Comparison of ENCODE assay signal across 1 cellular context in the genomic region with DNA sequence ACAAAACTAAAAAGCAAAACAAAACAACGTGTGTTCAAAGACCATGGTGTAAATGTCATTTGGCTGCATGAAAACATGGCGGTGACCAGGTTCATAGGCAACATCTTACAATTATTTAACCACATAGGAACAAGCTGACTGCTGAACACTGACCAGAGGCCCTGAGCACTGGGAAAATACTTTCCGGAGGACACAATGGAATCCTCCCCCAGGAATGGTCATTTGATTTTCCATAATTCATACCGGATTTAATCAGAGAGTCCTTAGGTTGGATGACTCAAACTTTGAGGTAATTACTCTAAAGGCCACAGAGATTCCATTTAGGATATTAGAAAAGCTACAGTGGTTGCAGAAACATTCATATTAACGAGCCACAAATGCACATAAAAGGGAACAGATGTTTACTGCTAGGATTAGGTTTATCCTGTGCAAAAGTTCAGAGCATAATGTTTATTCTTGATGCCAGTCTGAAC.
A peak's percentile ranks its signal among the peaks of the same experiment; 100 is the strongest.
TF ChIP-seq lines count a peak whose summit lies in the region.

No MANE protein-coding gene starts in this region.

TF ChIP-seq in SK-N-SH, 30 proteins besides CTCF, POLR2A, EP300 and RAD21 (continued from another document):
- TF ChIP-seq MXI1 (IDR thresholded peaks at IDR 0.05; ENCODE audit: low read depth, low read length) (peak; percentile 56), RCOR1 (IDR thresholded peaks at IDR 0.05; ENCODE audit: low read length) (peak; percentile 72), ELF1 (IDR thresholded peaks at IDR 0.05) (no peak), JUND (IDR thresholded peaks at IDR 0.05) (peak; percentile 82), NRF1 (IDR thresholded peaks at IDR 0.05; ENCODE audit: low read depth, low read length) (no peak), CHD2 (IDR thresholded peaks at IDR 0.05; ENCODE audit: low read length, partially characterized antibody) (peak; percentile 56), RXRA (IDR thresholded peaks at IDR 0.05; ENCODE audit: borderline replicate concordance, low read depth) (peak; percentile 68), TEAD4 (IDR thresholded peaks at IDR 0.05; ENCODE audit: borderline replicate concordance, insufficient read depth) (peak; percentile 90), SMC3 (IDR thresholded peaks at IDR 0.05; ENCODE audit: low read depth, low read length) (no peak)
- TF ChIP-seq, protein P1, sequence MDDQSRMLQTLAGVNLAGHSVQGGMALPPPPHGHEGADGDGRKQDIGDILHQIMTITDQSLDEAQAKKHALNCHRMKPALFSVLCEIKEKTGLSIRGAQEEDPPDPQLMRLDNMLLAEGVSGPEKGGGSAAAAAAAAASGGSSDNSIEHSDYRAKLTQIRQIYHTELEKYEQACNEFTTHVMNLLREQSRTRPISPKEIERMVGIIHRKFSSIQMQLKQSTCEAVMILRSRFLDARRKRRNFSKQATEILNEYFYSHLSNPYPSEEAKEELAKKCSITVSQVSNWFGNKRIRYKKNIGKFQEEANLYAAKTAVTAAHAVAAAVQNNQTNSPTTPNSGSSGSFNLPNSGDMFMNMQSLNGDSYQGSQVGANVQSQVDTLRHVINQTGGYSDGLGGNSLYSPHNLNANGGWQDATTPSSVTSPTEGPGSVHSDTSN (IDR thresholded peaks at IDR 0.05): peak; percentile 84
- TF ChIP-seq, protein P2, sequence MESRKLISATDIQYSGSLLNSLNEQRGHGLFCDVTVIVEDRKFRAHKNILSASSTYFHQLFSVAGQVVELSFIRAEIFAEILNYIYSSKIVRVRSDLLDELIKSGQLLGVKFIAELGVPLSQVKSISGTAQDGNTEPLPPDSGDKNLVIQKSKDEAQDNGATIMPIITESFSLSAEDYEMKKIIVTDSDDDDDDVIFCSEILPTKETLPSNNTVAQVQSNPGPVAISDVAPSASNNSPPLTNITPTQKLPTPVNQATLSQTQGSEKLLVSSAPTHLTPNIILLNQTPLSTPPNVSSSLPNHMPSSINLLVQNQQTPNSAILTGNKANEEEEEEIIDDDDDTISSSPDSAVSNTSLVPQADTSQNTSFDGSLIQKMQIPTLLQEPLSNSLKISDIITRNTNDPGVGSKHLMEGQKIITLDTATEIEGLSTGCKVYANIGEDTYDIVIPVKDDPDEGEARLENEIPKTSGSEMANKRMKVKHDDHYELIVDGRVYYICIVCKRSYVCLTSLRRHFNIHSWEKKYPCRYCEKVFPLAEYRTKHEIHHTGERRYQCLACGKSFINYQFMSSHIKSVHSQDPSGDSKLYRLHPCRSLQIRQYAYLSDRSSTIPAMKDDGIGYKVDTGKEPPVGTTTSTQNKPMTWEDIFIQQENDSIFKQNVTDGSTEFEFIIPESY (IDR thresholded peaks at IDR 0.05; ENCODE audit: borderline replicate concordance, low read depth): peak; percentile 38; the same call in 1 of the 2 replicates
- TF ChIP-seq, protein P3, sequence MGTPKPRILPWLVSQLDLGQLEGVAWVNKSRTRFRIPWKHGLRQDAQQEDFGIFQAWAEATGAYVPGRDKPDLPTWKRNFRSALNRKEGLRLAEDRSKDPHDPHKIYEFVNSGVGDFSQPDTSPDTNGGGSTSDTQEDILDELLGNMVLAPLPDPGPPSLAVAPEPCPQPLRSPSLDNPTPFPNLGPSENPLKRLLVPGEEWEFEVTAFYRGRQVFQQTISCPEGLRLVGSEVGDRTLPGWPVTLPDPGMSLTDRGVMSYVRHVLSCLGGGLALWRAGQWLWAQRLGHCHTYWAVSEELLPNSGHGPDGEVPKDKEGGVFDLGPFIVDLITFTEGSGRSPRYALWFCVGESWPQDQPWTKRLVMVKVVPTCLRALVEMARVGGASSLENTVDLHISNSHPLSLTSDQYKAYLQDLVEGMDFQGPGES (IDR thresholded peaks at IDR 0.05; ENCODE audit: low read depth, low read length): no peak
